8 cellular contexts compared by ENCODE assay signal in genomic region chr7:151057989-151058765, GRCh38. TPM values are rescaled to one million over a fixed set of nuclear protein-coding genes. Genes with fewer than 3 reads are reported as not detected.
A peak's percentile ranks its signal among the peaks of the same experiment; 100 is the strongest.
DNase-seq lines count a peak whose midpoint lies in the region; ATAC-seq and TF ChIP-seq lines count a peak whose summit lies in the region.

No MANE protein-coding gene starts in this region.

- peak; percentile 64 for TF ChIP-seq POLR2A in GM18951 (IDR thresholded peaks at IDR 0.05; ENCODE audit: extremely low read depth, insufficient read depth, insufficient read length)

- in situ Hi-C loops in GM18951 (cut with MboI; ENCODE audit: low sequenced_read_pairs, unreplicated experiment) = no loop called here

- no peaks in the 10 kb centered on the region for H3K9me3 ChIP-seq in smooth muscle cell (replicated peaks; ENCODE audit: low read depth)

- peaks cover 36% of the 10 kb centered on the region for H3K4me1 ChIP-seq in smooth muscle cell (ENCODE audit: low read depth)

- no peak for TF ChIP-seq CTCF in WTC11 (IDR thresholded peaks at IDR 0.05)
- no peak for TF ChIP-seq CTCF in cardiac fibroblast (IDR thresholded peaks at IDR 0.05; ENCODE audit: low read depth, low read length)
- TF ChIP-seq CTCF in smooth muscle cell (IDR thresholded peaks at IDR 0.05; ENCODE audit: borderline replicate concordance, insufficient read depth, poor library complexity, severe bottlenecking) = no peak

- H3K36me3 ChIP-seq in smooth muscle cell (ENCODE audit: low read depth) = no peaks in the 10 kb centered on the region

- WGBS in smooth muscle cell (ENCODE audit: low lambda C conversion rate) = 4% methylated on average over 44 of the region's 46 CpGs

- peaks cover 38% of the 10 kb centered on the region for H3K4me1 Mint-ChIP-seq in WTC11

- peak overlapping the region; percentile 98 for H3K4me3 Mint-ChIP-seq in WTC11

- H4K20me1 ChIP-seq in smooth muscle cell (ENCODE audit: low read depth) = peaks cover 29% of the 10 kb centered on the region

- no peaks in the 10 kb centered on the region for H3K27me3 ChIP-seq in smooth muscle cell (ENCODE audit: low read depth)

- H3K4me2 ChIP-seq in smooth muscle cell = peak overlapping the region; percentile 94

- ATAC-seq in HG03175 (IDR thresholded peaks at IDR 0.05; ENCODE audit: unreplicated experiment) (peak; percentile 89), WTC11 (peak; percentile 79)

- H3K4me3 ChIP-seq in cardiac fibroblast (replicated peaks in 1 of 2; ENCODE audit: low read depth in 2 of 2, low read length in 2 of 2) (peak overlapping the region; percentile 69 to 73), smooth muscle cell (peak overlapping the region; percentile 74)

- H3F3A ChIP-seq in smooth muscle cell (ENCODE audit: low read depth) = peaks cover 10% of the 10 kb centered on the region

- H3K27me3 Mint-ChIP-seq in WTC11 (ENCODE audit: low read depth) = peaks cover 7% of the 10 kb centered on the region

- DNase-seq in AG08396 (ENCODE audit: low spot score) (peak; percentile 99), NCI-H2227 treated with DMSO at 0.1 percent for 48 hours (lab: John Stamatoyannopoulos, UW) (peak; percentile 99), WTC11 (ENCODE audit: low spot score) (peak; percentile 98), cardiac fibroblast (ENCODE audit: low read depth in 2 of 2) (peak; percentile 100), iPS-NIHi7 (ENCODE audit: extremely low spot score) (peak; percentile 97), smooth muscle cell (lab: John Stamatoyannopoulos, UW; ENCODE audit: unreplicated experiment) (peak; percentile 86)

- no peaks in the 10 kb centered on the region; the same call in 1 of the 2 replicates for H3K36me3 Mint-ChIP-seq in WTC11

- CTCF ChIA-PET in WTC11 (lab: Charles Lee) = interaction anchor here (0.6 to 3.5 kb wide), 13 partner anchors 10 to 96 kb away, joined by 3 to 22 read pairs (median 6); partner anchors contain the start of gene ABCB8

- peak overlapping the region; percentile 72 for H3K9ac ChIP-seq in smooth muscle cell (ENCODE audit: low read depth)

- H3K27ac ChIP-seq in smooth muscle cell (ENCODE audit: low read depth) = peak overlapping the region; percentile 95

- H3K79me2 ChIP-seq in smooth muscle cell (ENCODE audit: low read depth) = peaks cover 13% of the 10 kb centered on the region

- H3K27ac Mint-ChIP-seq in WTC11 = peak overlapping the region; percentile 93

- peak overlapping the region; percentile 71 for H2AFZ ChIP-seq in smooth muscle cell (ENCODE audit: low read depth)

- POLR2A ChIA-PET in WTC11 (lab: Charles Lee) = interaction anchor here (1.1 kb wide), 1 partner anchor 22 kb away, joined by 3 read pairs; the partner anchor contains the start of gene FASTK

- no peaks in the 10 kb centered on the region for H3K9me3 Mint-ChIP-seq in WTC11

TF ChIP-seq in WTC11, 78 proteins besides CTCF, POLR2A, EP300 and RAD21 (continues in another document):
- TF ChIP-seq NFATC4 (CRISPR knock-in tag; IDR thresholded peaks at IDR 0.05) (no peak), ETV6 (CRISPR knock-in tag; IDR thresholded peaks at IDR 0.05) (peak; percentile 70; the same call in 1 of the 2 replicates), MYBL2 (CRISPR knock-in tag; IDR thresholded peaks at IDR 0.05) (no peak), USF2 (CRISPR knock-in tag; IDR thresholded peaks at IDR 0.05) (no peak; the same call in 1 of the 2 replicates), ERG (CRISPR knock-in tag; IDR thresholded peaks at IDR 0.05) (no peak), ZNF121 (CRISPR knock-in tag; IDR thresholded peaks at IDR 0.05) (no peak), SP1 (CRISPR knock-in tag; conservative IDR thresholded peaks at IDR 0.05) (peak; percentile 93), ATF1 (CRISPR knock-in tag; IDR thresholded peaks at IDR 0.05) (no peak), CREB1 (CRISPR knock-in tag; IDR thresholded peaks at IDR 0.05) (no peak), E2F1 (CRISPR knock-in tag; IDR thresholded peaks at IDR 0.05) (no peak), STAT6 (CRISPR knock-in tag; conservative IDR thresholded peaks at IDR 0.05; ENCODE audit: low read depth) (no peak), TP53 (CRISPR knock-in tag; IDR thresholded peaks at IDR 0.05) (no peak), IRF1 (CRISPR knock-in tag; IDR thresholded peaks at IDR 0.05) (no peak), CDX4 (CRISPR knock-in tag; IDR thresholded peaks at IDR 0.05; ENCODE audit: borderline replicate concordance) (no peak), NR3C1 (CRISPR knock-in tag; conservative IDR thresholded peaks at IDR 0.05; ENCODE audit: low read depth) (no peak), ATF3 (CRISPR knock-in tag; conservative IDR thresholded peaks at IDR 0.05) (no peak)

RNA-seq across cellular contexts. Expression of gene CDK5, which starts 0.5 kb away (rescaled TPM):
- total RNA-seq in WTC11 (2021) (23.6 to 27.8 TPM (median 24.5 TPM) in 3 replicates), smooth muscle cell (18.6 and 22.1 TPM in 2 replicates)
- 36.4 and 50.1 TPM in 2 replicates for polyA plus RNA-seq in smooth muscle cell

RNA-seq across cellular contexts. Expression of gene SLC4A2, which starts 1.2 kb away (rescaled TPM):
- total RNA-seq in WTC11 (2021) (131 to 164 TPM (median 131 TPM) in 3 replicates), smooth muscle cell (42.3 and 89.3 TPM in 2 replicates)
- 96.4 and 104 TPM in 2 replicates for polyA plus RNA-seq in smooth muscle cell

RNA-seq across cellular contexts. Expression of gene ASIC3, which starts 9.8 kb away (rescaled TPM):
- 3.4 to 5.5 TPM (median 5.2 TPM) in 3 replicates for total RNA-seq in WTC11 (2021)
- total RNA-seq in smooth muscle cell = 2.2 and 2.3 TPM in 2 replicates
- 2.0 and 4.7 TPM in 2 replicates for polyA plus RNA-seq in smooth muscle cell

RNA-seq across cellular contexts. Expression of gene FASTK, which starts 22.4 kb away (rescaled TPM):
- total RNA-seq in WTC11 (2021) (62.1 to 70.2 TPM (median 67.7 TPM) in 3 replicates), smooth muscle cell (92.0 and 100 TPM in 2 replicates)
- 177 and 188 TPM in 2 replicates for polyA plus RNA-seq in smooth muscle cell

RNA-seq across cellular contexts. Expression of gene TMUB1, which starts 25.1 kb away (rescaled TPM):
- total RNA-seq in WTC11 (2021) (61.3 to 72.8 TPM (median 62.5 TPM) in 3 replicates), smooth muscle cell (30.3 and 35.9 TPM in 2 replicates)
- 69.8 and 70.4 TPM in 2 replicates for polyA plus RNA-seq in smooth muscle cell

Comparison
In these comparisons a context has a peak if more than half of its experiments do, and no peak if none do; other contexts are left out.
1. Peak in every context shown above with its lines: DNase-seq, ATAC-seq, H3K4me3 ChIP-seq and H3K27ac ChIP-seq.